ENCODE assay signal across 10 cellular contexts in genomic region chr4:73836373-73837269, GRCh38. TPM values are rescaled to one million over a fixed set of nuclear protein-coding genes. Genes with fewer than 3 reads are reported as not detected.
DNase-seq lines count a peak whose midpoint lies in the region; ATAC-seq, FAIRE-seq and TF ChIP-seq lines count a peak whose summit lies in the region.
"Had no signal": no experiment of that assay in that cellular context is flagged by ENCODE, and none has a peak within 500 bp of the region (broad histone marks: within the 10 kb centered on the region; RNA-seq: fewer than 3 reads in every experiment).

Gene CXCL6, plus strand, starts transcription at chr4:73836678. Its CDS starts 73 bp downstream, at chr4:73836751.

- peaks cover 2% of the 10 kb centered on the region for H3K9me3 Mint-ChIP-seq in activated T-cell treated with anti-CD3 and anti-CD28 coated beads, Interleukin-2, amount 50 U/mL, for 24 hours

- no peak for TF ChIP-seq POLR2A in GM12892 (IDR thresholded peaks at IDR 0.05; ENCODE audit: low read depth, low read length)

- intact Hi-C loops in cardiac septum (cut with DNase I), result no loop called here
- intact Hi-C loops in posterior cingulate gyrus (cut with DNase I), result no loop called here

- H3K27me3 Mint-ChIP-seq in activated T-cell treated with anti-CD3 and anti-CD28 coated beads, Interleukin-2, amount 50 U/mL, for 24 hours, result peaks cover 18% of the 10 kb centered on the region

- DNase-seq in EH (ENCODE audit: low read depth) (peak; percentile 33), RPMI8226 (peak; percentile 32), cardiac septum (ENCODE audit: low spot score) (peak; percentile 84), posterior cingulate gyrus (peak in 7 of 10 donors; percentile 9 to 86 (median 21)), A172 (ENCODE audit: low spot score) (no peak), GM12892 (ENCODE audit: insufficient read length) (no peak)
- no peak for DNase-seq in activated T-cell treated with anti-CD3 and anti-CD28 coated beads, Interleukin-2, amount 50 U/mL, for 24 hours
- DNase-seq: NCI-H1930 had no signal

- H3K27ac Mint-ChIP-seq in activated T-cell treated with anti-CD3 and anti-CD28 coated beads, Interleukin-2, amount 50 U/mL, for 24 hours, result no peak within 1 kb of the TSS
- H3K27ac Mint-ChIP-seq: activated naive CD8-positive, alpha-beta T cell had no signal

- H3K4me3 Mint-ChIP-seq in activated T-cell treated with anti-CD3 and anti-CD28 coated beads, Interleukin-2, amount 50 U/mL, for 24 hours, result no peak within 1 kb of the TSS
- H3K4me3 Mint-ChIP-seq: activated naive CD8-positive, alpha-beta T cell had no signal

- no peak for FAIRE-seq in GM12892 (lab: Jason Lieb, UNC)

- H3K4me1 Mint-ChIP-seq in activated T-cell treated with anti-CD3 and anti-CD28 coated beads, Interleukin-2, amount 50 U/mL, for 24 hours (ENCODE audit: low read depth), result no peaks in the 10 kb centered on the region

- no peaks in the 10 kb centered on the region for H3K36me3 Mint-ChIP-seq in activated T-cell treated with anti-CD3 and anti-CD28 coated beads, Interleukin-2, amount 50 U/mL, for 24 hours (ENCODE audit: low read depth)
- H3K36me3 Mint-ChIP-seq: activated naive CD8-positive, alpha-beta T cell had no signal

- no peak for ATAC-seq in HG02884 (IDR thresholded peaks at IDR 0.05; ENCODE audit: unreplicated experiment)

RNA-seq across cellular contexts. Expression of gene CXCL6, which starts in this region (rescaled TPM):
- total RNA-seq in cardiac septum, result 0.22 TPM
- total RNA-seq in A172 (2014; rRNA removed; shearing (Covaris generic)), result not detected in 2 replicates
- polyA plus RNA-seq in GM12892 (2012; ENCODE audit: missing spikeins), result not detected

Comparison
In these comparisons a context has a peak if more than half of its experiments do, and no peak if none do; other contexts are left out.
1. Peak in DNase-seq in cardiac septum; RNA of the gene not detected or under 1 TPM.
2. DNase-seq: peak in EH (single experiment), RPMI8226 (single experiment) and posterior cingulate gyrus (7 of 10); none in activated T-cell treated with anti-CD3 and anti-CD28 coated beads, Interleukin-2, amount 50 U/mL, for 24 hours (single experiment), A172 (single experiment) and GM12892 (single experiment).